In genomic region chr18:74148543-74149070, GRCh38 we compare ENCODE assay signal across 8 cellular contexts. TPM values are rescaled to one million over a fixed set of nuclear protein-coding genes. Genes with fewer than 3 reads are reported as not detected.
DNase-seq lines count a peak whose midpoint lies in the region; ATAC-seq and TF ChIP-seq lines count a peak whose summit lies in the region.

No MANE protein-coding gene starts in this region.

- peak overlapping the region; percentile 98 for H3K4me3 Mint-ChIP-seq in activated naive CD8-positive, alpha-beta T cell treated with anti-CD3 and anti-CD28 coated beads, Interleukin-2, amount 50 U/mL, for 24 hours

- no peaks in the 10 kb centered on the region for H3K9me3 ChIP-seq in right lobe of liver
- no peaks in the 10 kb centered on the region for H3K9me3 ChIP-seq in uterus

- H3K4me3 ChIP-seq in right lobe of liver (peak overlapping the region; percentile 66 to 87 (median 70)), uterus (peak overlapping the region; percentile 73 to 84)

- H3K9me3 Mint-ChIP-seq in activated naive CD8-positive, alpha-beta T cell treated with anti-CD3 and anti-CD28 coated beads, Interleukin-2, amount 50 U/mL, for 24 hours = no peaks in the 10 kb centered on the region

- H3K36me3 Mint-ChIP-seq in activated naive CD8-positive, alpha-beta T cell treated with anti-CD3 and anti-CD28 coated beads, Interleukin-2, amount 50 U/mL, for 24 hours (ENCODE audit: low read depth) = peaks cover 50% of the 10 kb centered on the region

- intact Hi-C loops in right lobe of liver (cut with DNase I) (no loop called here), uterus (cut with DNase I; ENCODE audit: low total_unique reads) (no loop called here)

- peaks cover 60% of the 10 kb centered on the region for H3K4me1 Mint-ChIP-seq in activated naive CD8-positive, alpha-beta T cell treated with anti-CD3 and anti-CD28 coated beads, Interleukin-2, amount 50 U/mL, for 24 hours

- peak overlapping the region; percentile 98 for H3K27ac Mint-ChIP-seq in activated naive CD8-positive, alpha-beta T cell treated with anti-CD3 and anti-CD28 coated beads, Interleukin-2, amount 50 U/mL, for 24 hours

- TF ChIP-seq POLR2A in right lobe of liver (IDR thresholded peaks at IDR 0.05) = no peak
- TF ChIP-seq POLR2A in uterus (IDR thresholded peaks at IDR 0.05) = no peak

- DNase-seq in NCI-H748 (lab: John Stamatoyannopoulos, UW; ENCODE audit: unreplicated experiment) (peak; percentile 59), NCI-H748 treated with DMSO at 0.1 percent for 48 hours (lab: John Stamatoyannopoulos, UW) (no peak), right lobe of liver (no peak), uterus (no peak), G401 (ENCODE audit: low spot score) (no peak), NK-92 (lab: John Stamatoyannopoulos, UW; ENCODE audit: unreplicated experiment) (no peak)
- DNase-seq in activated naive CD8-positive, alpha-beta T cell treated with anti-CD3 and anti-CD28 coated beads, Interleukin-2, amount 50 U/mL, for 24 hours = no peak

- ATAC-seq in HG03095 (IDR thresholded peaks at IDR 0.05; ENCODE audit: unreplicated experiment) (peak; percentile 8), right lobe of liver (no peak)
- ATAC-seq in activated naive CD8-positive, alpha-beta T cell treated with anti-CD3 and anti-CD28 coated beads, Interleukin-2, amount 50 U/mL, for 24 hours = no peak

- H3K4me1 ChIP-seq in right lobe of liver (peaks cover 0 to 14% (median 7%) of the 10 kb centered on the region in 4 donors), uterus (peaks cover 0 to 6% of the 10 kb centered on the region in 2 donors)

- H3K36me3 ChIP-seq in right lobe of liver (no peaks in the 10 kb centered on the region), uterus (no peaks in the 10 kb centered on the region)

- in situ Hi-C loops in G401 (cut with HindIII; ENCODE audit: low sequenced_read_pairs) = no loop called here

- peak in 1 of 4 donors; percentile 12 for TF ChIP-seq CTCF in right lobe of liver (IDR thresholded peaks at IDR 0.05)
- no peak for TF ChIP-seq CTCF in uterus (IDR thresholded peaks at IDR 0.05)

- under 1% methylated on average over 23 of the region's 25 CpGs for WGBS in right lobe of liver (ENCODE audit: insufficient coverage, low coverage, low lambda C conversion rate, missing lambda C conversion rate)

- H3K27me3 ChIP-seq in right lobe of liver = no peaks in the 10 kb centered on the region
- no peaks in the 10 kb centered on the region for H3K27me3 ChIP-seq in uterus

- H3K27ac ChIP-seq in right lobe of liver = peak overlapping the region; percentile 53 to 98 (median 86)
- H3K27ac ChIP-seq in uterus = peak overlapping the region; percentile 72 to 94

- peaks cover 4% of the 10 kb centered on the region for H3K27me3 Mint-ChIP-seq in activated naive CD8-positive, alpha-beta T cell treated with anti-CD3 and anti-CD28 coated beads, Interleukin-2, amount 50 U/mL, for 24 hours

RNA-seq across cellular contexts. Expression of gene TIMM21, which starts 0.3 kb away (rescaled TPM):
- 10 to 100 TPM; 17.4 to 38.4 (median 20.6) TPM for total RNA-seq in right lobe of liver
- total RNA-seq in uterus = 10 to 100 TPM; 15.0 to 44.0 (median 17.2) TPM
- 41.9 and 44.6 TPM in 2 replicates for total RNA-seq in G401 (2014; rRNA removed; shearing (Covaris generic))

RNA-seq across cellular contexts. Expression of gene FBXO15, which starts 1.0 kb away (rescaled TPM):
- 1 to 10 TPM in 1 of 6 experiments, under 1 TPM in 4, not detected in 1; 0.19 to 1.7 (median 0.60) TPM for total RNA-seq in right lobe of liver
- total RNA-seq in uterus = 1 to 10 TPM in 1 of 4 donors, under 1 TPM in 1, not detected in 2; 0.76 to 3.0 TPM
- total RNA-seq in G401 (2014; rRNA removed; shearing (Covaris generic)) = 0.18 TPM in 1 of 2 replicates, not detected in the other
